Comparison of ENCODE assay signal across 19 cellular contexts in the genomic region with DNA sequence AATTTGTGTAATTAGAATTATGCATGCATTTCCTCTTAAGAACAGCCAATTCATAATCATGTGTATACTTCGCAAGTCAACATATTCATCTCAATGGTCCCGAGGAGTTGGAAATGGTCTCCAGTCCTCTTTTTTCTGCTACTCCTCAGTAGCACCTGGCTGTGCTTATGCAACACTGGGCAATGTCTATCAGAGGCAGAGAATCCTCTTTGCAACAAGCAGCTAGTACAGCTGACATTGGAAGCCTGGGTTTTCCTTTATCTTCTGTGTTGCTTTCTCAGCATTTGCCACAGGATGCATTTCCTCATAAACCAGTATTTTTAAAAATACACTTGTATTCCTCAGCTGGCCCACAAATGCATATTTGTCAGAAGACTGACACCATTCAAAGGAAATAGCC.
"Had no signal": no experiment of that assay in that cellular context is flagged by ENCODE, and none has a peak within 500 bp of the region (broad histone marks: within the 10 kb centered on the region; RNA-seq: fewer than 3 reads in every experiment).

No MANE protein-coding gene starts in this region.

- H3K9me3 ChIP-seq: heart left ventricle, left ventricle myocardium inferior had no signal

- H3K27me3 Mint-ChIP-seq: activated naive CD4-positive, alpha-beta T cell treated with anti-CD3 and anti-CD28 coated beads, Interleukin-2, amount 50 U/mL, for 24 hours; activated T-cell treated with anti-CD3 and anti-CD28 coated beads, Interleukin-2, amount 50 U/mL, for 24 hours; brain; central memory CD8-positive, alpha-beta T cell; type B pancreatic cell had no signal

- H3K4me1 Mint-ChIP-seq: activated naive CD4-positive, alpha-beta T cell treated with anti-CD3 and anti-CD28 coated beads, Interleukin-2, amount 50 U/mL, for 24 hours; central memory CD8-positive, alpha-beta T cell; nephron progenitor cell had no signal

- H3K4me3 ChIP-seq: heart left ventricle, left ventricle myocardium inferior, sigmoid colon had no signal

- H3K4me1 ChIP-seq: heart left ventricle, left ventricle myocardium inferior, sigmoid colon had no signal

- H3K27ac Mint-ChIP-seq: activated naive CD4-positive, alpha-beta T cell treated with anti-CD3 and anti-CD28 coated beads, Interleukin-2, amount 50 U/mL, for 24 hours; activated T-cell treated with anti-CD3 and anti-CD28 coated beads, Interleukin-2, amount 50 U/mL, for 24 hours; brain; nephron progenitor cell; type B pancreatic cell had no signal

- FAIRE-seq: frontal cortex, kidney had no signal

- H3K4me3 Mint-ChIP-seq: activated naive CD4-positive, alpha-beta T cell treated with anti-CD3 and anti-CD28 coated beads, Interleukin-2, amount 50 U/mL, for 24 hours; activated T-cell treated with anti-CD3 and anti-CD28 coated beads, Interleukin-2, amount 50 U/mL, for 24 hours; brain; central memory CD8-positive, alpha-beta T cell; nephron progenitor cell; type B pancreatic cell had no signal

- H3K9me3 Mint-ChIP-seq: activated naive CD4-positive, alpha-beta T cell treated with anti-CD3 and anti-CD28 coated beads, Interleukin-2, amount 50 U/mL, for 24 hours; activated T-cell treated with anti-CD3 and anti-CD28 coated beads, Interleukin-2, amount 50 U/mL, for 24 hours; brain; nephron progenitor cell; type B pancreatic cell had no signal

- ATAC-seq: activated CD4-positive, CD25-positive, alpha-beta regulatory T cell treated with anti-CD3 and anti-CD28 coated beads, Interleukin-2, amount 50 U/mL, for 24 hours; heart left ventricle had no signal

- H3K36me3 ChIP-seq: heart left ventricle, left ventricle myocardium inferior, sigmoid colon had no signal

- DNase-seq: activated effector memory CD4-positive, alpha-beta T cell treated with Interleukin-2 at 50 U/mL for 16 hours; activated T-cell treated with anti-CD3 and anti-CD28 coated beads, Interleukin-2, amount 50 U/mL, for 24 hours; amniotic stem cell; effector memory CD4-positive, alpha-beta T cell; heart left ventricle; kidney; left ventricle myocardium inferior; mesenchymal stem cell; nephron progenitor cell; sigmoid colon; stimulated activated CD4-positive, alpha-beta T cell treated with anti-CD3 and anti-CD28 coated beads, Interleukin-12 subunit alpha, Interleukin-12 subunit beta, amount 100 ng/mL, for 4 hours; stimulated activated naive CD4-positive, alpha-beta T cell; substantia nigra had no signal

- H3K27me3 ChIP-seq: heart left ventricle, sigmoid colon had no signal

- H3K27ac ChIP-seq: heart left ventricle, left ventricle myocardium inferior, sigmoid colon had no signal

- H3K36me3 Mint-ChIP-seq: activated naive CD4-positive, alpha-beta T cell treated with anti-CD3 and anti-CD28 coated beads, Interleukin-2, amount 50 U/mL, for 24 hours; brain; type B pancreatic cell had no signal
